ENCODE assay signal across 28 cellular contexts in the genomic region with DNA sequence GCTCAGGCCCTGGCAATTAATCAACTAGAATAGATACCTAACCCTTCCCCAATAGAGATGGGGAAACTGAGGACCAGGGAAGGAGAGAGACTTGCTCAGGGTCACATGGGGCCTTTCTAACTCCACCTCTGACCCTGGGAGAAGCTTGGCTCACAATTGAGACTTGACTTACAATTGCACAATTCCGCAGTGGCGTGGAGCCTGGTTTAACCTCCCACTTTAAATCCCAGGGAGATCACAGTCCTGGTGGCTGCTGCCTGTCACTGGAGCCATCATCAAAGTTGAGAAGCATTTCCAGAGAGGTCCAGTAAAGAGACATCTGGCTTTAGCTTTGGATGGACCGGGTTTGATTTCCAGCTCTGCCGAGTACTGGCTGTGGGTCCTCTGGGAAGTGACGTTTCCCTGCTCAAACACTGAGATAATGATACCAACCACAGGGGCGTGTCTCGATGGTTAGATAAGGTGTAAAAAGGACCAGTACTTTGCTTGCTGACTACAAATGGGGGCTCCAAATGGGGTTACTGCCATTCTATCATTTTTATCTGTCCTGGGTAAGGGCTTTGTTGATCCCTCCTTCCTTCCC. TPM values are rescaled to one million over a fixed set of nuclear protein-coding genes. Genes with fewer than 3 reads are reported as not detected.
DNase-seq lines count a peak whose midpoint lies in the region; ATAC-seq and TF ChIP-seq lines count a peak whose summit lies in the region.
"Had no signal": no experiment of that assay in that cellular context is flagged by ENCODE, and none has a peak within 500 bp of the region (broad histone marks: within the 10 kb centered on the region; RNA-seq: fewer than 3 reads in every experiment).

No MANE protein-coding gene starts in this region.

- WGBS in gastroesophageal sphincter (ENCODE audit: low coverage in 1 of 2), 2 donors, result 40 to 69% methylated on average over 1 to 3 of the region's 7 CpGs
- WGBS in neuronal stem cell (ENCODE audit: extremely low coverage in 2 of 2, insufficient read length in 2 of 2, insufficient replicate concordance in 1 of 2), 2 donors, result no CpG with 5 or more reads among the region's 7 CpGs

- H2AFZ ChIP-seq in neuronal stem cell (ENCODE audit: low read length), result no peak overlapping the region

- TF ChIP-seq CTCF in gastroesophageal sphincter (IDR thresholded peaks at IDR 0.05) (no peak), GM13976 (IDR thresholded peaks at IDR 0.05; ENCODE audit: borderline replicate concordance, control extremely low read depth, extremely low read depth, insufficient read depth, missing control alignments) (no peak)

- no peak overlapping the region for H3K4ac ChIP-seq in neuronal stem cell (ENCODE audit: low read length)

- TF ChIP-seq EP300 in gastroesophageal sphincter (IDR thresholded peaks at IDR 0.05), result no peak

- no peaks in the 10 kb centered on the region for H3K27me3 ChIP-seq in CD4-positive, alpha-beta memory T cell (ENCODE audit: insufficient read depth, low read length)
- H3K27me3 ChIP-seq in gastroesophageal sphincter (no peaks in the 10 kb centered on the region), neuronal stem cell (ENCODE audit: control insufficient read depth in 3 of 3, insufficient read depth in 3 of 3, low read depth in 1 of 3, low read length in 3 of 3) (no peaks in the 10 kb centered on the region)
- H3K27me3 ChIP-seq: adrenal gland, brain microvascular endothelial cell, neutrophil, spleen had no signal

- H3K27me3 Mint-ChIP-seq in CD4-positive, alpha-beta memory T cell, result no peaks in the 10 kb centered on the region
- no peaks in the 10 kb centered on the region for H3K27me3 Mint-ChIP-seq in T-helper 17 cell
- H3K27me3 Mint-ChIP-seq: activated CD4-positive, alpha-beta T cell treated with anti-CD3 and anti-CD28 coated beads, Interleukin-2, amount 10 ng/mL, durations not matched to agents 24 days and 14 days; activated T-cell treated with anti-CD3 and anti-CD28 coated beads, Interleukin-2, amount 50 U/mL, for 24 hours; CD4-positive, CD25-positive, alpha-beta regulatory T cell had no signal

- H3K4me3 ChIP-seq in CD4-positive, alpha-beta memory T cell (ENCODE audit: low read length in 2 of 2), result no peak overlapping the region
- H3K4me3 ChIP-seq in gastroesophageal sphincter (no peak overlapping the region), neuronal stem cell (ENCODE audit: low read length in 2 of 2) (no peak overlapping the region)
- H3K4me3 ChIP-seq: adrenal gland, spleen had no signal

- peak overlapping the region; percentile 40 for H2AK5ac ChIP-seq in neuronal stem cell (ENCODE audit: low read depth, low read length)

- no peak for TF ChIP-seq POLR2A in gastroesophageal sphincter (IDR thresholded peaks at IDR 0.05)

- H2BK12ac ChIP-seq in neuronal stem cell (ENCODE audit: low read length), result no peak overlapping the region

- no peaks in the 10 kb centered on the region for H3K79me1 ChIP-seq in neuronal stem cell (ENCODE audit: low read depth, low read length)

- peaks cover 17% of the 10 kb centered on the region for H3K36me3 ChIP-seq in CD4-positive, alpha-beta memory T cell (ENCODE audit: insufficient read depth, low read length)
- H3K36me3 ChIP-seq in gastroesophageal sphincter (peaks cover 0 to 35% of the 10 kb centered on the region in 2 donors), neuronal stem cell (replicated peaks in 1 of 2; ENCODE audit: control insufficient read depth in 2 of 2, insufficient read depth in 2 of 2, low read length in 2 of 2) (peaks cover 2 to 37% of the 10 kb centered on the region in 2 donors)

- in situ Hi-C loops in GM13976 (cut with MboI; ENCODE audit: low sequenced_read_pairs, unreplicated experiment), result no loop called here

- no peak overlapping the region for H3K14ac ChIP-seq in neuronal stem cell (ENCODE audit: low read length)

- no peak overlapping the region for H3K23ac ChIP-seq in neuronal stem cell (ENCODE audit: low read depth, low read length, poor library complexity)

- H2BK15ac ChIP-seq in neuronal stem cell (ENCODE audit: low read length), result no peak overlapping the region

- no peaks in the 10 kb centered on the region for H3K4me1 ChIP-seq in CD4-positive, alpha-beta memory T cell (ENCODE audit: insufficient read depth, low read length)
- H3K4me1 ChIP-seq in gastroesophageal sphincter, result peaks cover 0 to 27% (median 9%) of the 10 kb centered on the region in 3 donors
- peaks cover 11 to 15% of the 10 kb centered on the region in 2 donors for H3K4me1 ChIP-seq in neuronal stem cell (ENCODE audit: control insufficient read depth in 2 of 2, insufficient read depth in 1 of 2, low read depth in 1 of 2, low read length in 2 of 2)
- H3K4me1 ChIP-seq: foreskin keratinocyte had no signal

- no peak overlapping the region for H4K91ac ChIP-seq in neuronal stem cell (ENCODE audit: low read depth, low read length, poor library complexity)

- ATAC-seq in T-helper 17 cell (no peak), gastroesophageal sphincter (peak; percentile 45), HG02840 (IDR thresholded peaks at IDR 0.05; ENCODE audit: low FRiP score, unreplicated experiment) (no peak)
- ATAC-seq: foreskin keratinocyte, left lobe of liver, SK-N-SH treated with all-trans-retinoic acid at 6 μM for 48 hours had no signal

- no peak for DNase-seq in CD4-positive, alpha-beta memory T cell
- DNase-seq in T-helper 17 cell, result no peak
- DNase-seq in neuronal stem cell (ENCODE audit: low spot score), result no peak
- DNase-seq in activated CD4-positive, alpha-beta T cell treated with anti-CD3 and anti-CD28 coated beads for 1 hour, result no peak
- DNase-seq in GM13976 (ENCODE audit: low spot score), result no peak
- no peak for DNase-seq in OCI-M2 (lab: John Stamatoyannopoulos, UW; ENCODE audit: unreplicated experiment)
- DNase-seq: activated CD4-positive, alpha-beta T cell treated with anti-CD3 and anti-CD28 coated beads, Interleukin-2, amount 10 ng/mL, durations not matched to agents 24 days and 14 days; activated gamma-delta T cell treated with Interleukin-2 at 50 U/mL for 16 hours; activated T-cell treated with anti-CD3 and anti-CD28 coated beads, Interleukin-2, amount 50 U/mL, for 24 hours; brain microvascular endothelial cell; CD4-positive, CD25-positive, alpha-beta regulatory T cell; DMS153; effector CD8-positive, alpha-beta T cell; erythroblast; foreskin keratinocyte; hippocampal formation; KG1; NCI-H1436 treated with DMSO at 0.1 percent for 48 hours; NCI-H446 treated with DMSO at 0.1 percent for 48 hours; NCI-H82; spleen; WERI-Rb-1 had no signal

- no peak overlapping the region for H2BK5ac ChIP-seq in neuronal stem cell (ENCODE audit: low read length)

- H3K9me3 ChIP-seq in CD4-positive, alpha-beta memory T cell (ENCODE audit: control insufficient read depth in 1 of 2, low read length in 2 of 2), result no peaks in the 10 kb centered on the region
- H3K9me3 ChIP-seq in T-helper 17 cell (ENCODE audit: control insufficient read depth, low read length, poor library complexity, severe bottlenecking) (no peaks in the 10 kb centered on the region), gastroesophageal sphincter (no peaks in the 10 kb centered on the region), neuronal stem cell (replicated peaks in 1 of 2; ENCODE audit: control insufficient read depth in 2 of 2, insufficient read depth in 1 of 2, low read depth in 1 of 2, low read length in 2 of 2) (no peaks in the 10 kb centered on the region)
- H3K9me3 ChIP-seq: adrenal gland, neutrophil, spleen had no signal

- H3K36me3 Mint-ChIP-seq in CD4-positive, alpha-beta memory T cell, result peaks cover 6 to 36% of the 10 kb centered on the region in 2 donors
- H3K36me3 Mint-ChIP-seq in T-helper 17 cell (ENCODE audit: low read depth), result peaks cover 3% of the 10 kb centered on the region

- H3K9me3 Mint-ChIP-seq in CD4-positive, alpha-beta memory T cell, result no peaks in the 10 kb centered on the region
- H3K9me3 Mint-ChIP-seq: activated CD4-positive, alpha-beta T cell treated with anti-CD3 and anti-CD28 coated beads, Interleukin-2, amount 10 ng/mL, durations not matched to agents 24 days and 14 days; activated T-cell treated with anti-CD3 and anti-CD28 coated beads, Interleukin-2, amount 50 U/mL, for 24 hours; CD4-positive, CD25-positive, alpha-beta regulatory T cell had no signal

- H3K27ac Mint-ChIP-seq in CD4-positive, alpha-beta memory T cell, result peak overlapping the region in 4 of 7 donors; percentile 10 to 76 (median 54)
- peak overlapping the region; percentile 37 for H3K27ac Mint-ChIP-seq in T-helper 17 cell
- H3K27ac Mint-ChIP-seq: activated CD4-positive, alpha-beta T cell treated with anti-CD3 and anti-CD28 coated beads, Interleukin-2, amount 10 ng/mL, durations not matched to agents 24 days and 14 days; activated T-cell treated with anti-CD3 and anti-CD28 coated beads, Interleukin-2, amount 50 U/mL, for 24 hours had no signal

- no peak overlapping the region for H4K8ac ChIP-seq in neuronal stem cell (ENCODE audit: low read depth, low read length)

- H2BK120ac ChIP-seq in neuronal stem cell (ENCODE audit: low read depth, low read length), result no peak overlapping the region

- no peak overlapping the region for H3K4me2 ChIP-seq in neuronal stem cell (ENCODE audit: insufficient read depth, low read length, poor library complexity, severe bottlenecking)

- CTCF ChIA-PET in CD4-positive, alpha-beta memory T cell (lab: Charles Lee; ENCODE audit: partially characterized antibody), result no interaction called here

- H3K27ac ChIP-seq in CD4-positive, alpha-beta memory T cell (ENCODE audit: low read depth, low read length), result no peak overlapping the region
- H3K27ac ChIP-seq in gastroesophageal sphincter, result peak overlapping the region in 2 of 4 donors; percentile 2 to 51
- no peak overlapping the region for H3K27ac ChIP-seq in neuronal stem cell (replicated peaks; ENCODE audit: low read length)
- H3K27ac ChIP-seq: foreskin keratinocyte, neutrophil, spleen, WERI-Rb-1 had no signal

- H3K9ac ChIP-seq in neuronal stem cell (ENCODE audit: low read depth, low read length, poor library complexity), result no peak overlapping the region

- no peak overlapping the region for H3K4me3 Mint-ChIP-seq in CD4-positive, alpha-beta memory T cell
- H3K4me3 Mint-ChIP-seq in T-helper 17 cell, result no peak overlapping the region
- H3K4me3 Mint-ChIP-seq: activated CD4-positive, alpha-beta T cell treated with anti-CD3 and anti-CD28 coated beads, Interleukin-2, amount 10 ng/mL, durations not matched to agents 24 days and 14 days; activated T-cell treated with anti-CD3 and anti-CD28 coated beads, Interleukin-2, amount 50 U/mL, for 24 hours had no signal

- no peak overlapping the region for H3K18ac ChIP-seq in neuronal stem cell (ENCODE audit: low read length)

- peaks cover 7 to 15% (median 9%) of the 10 kb centered on the region in 4 donors for H3K4me1 Mint-ChIP-seq in CD4-positive, alpha-beta memory T cell
- peaks cover 18% of the 10 kb centered on the region for H3K4me1 Mint-ChIP-seq in T-helper 17 cell

- intact Hi-C loops in CD4-positive, alpha-beta memory T cell (cut with micrococcal nuclease), result no loop called here

- POLR2A ChIA-PET in CD4-positive, alpha-beta memory T cell (lab: Charles Lee; ENCODE audit: partially characterized antibody), result interaction anchor here (5.3 kb wide), 1 partner anchor 15 kb away, joined by 22 read pairs; no protein-coding TSS in a partner anchor

RNA-seq across cellular contexts. Expression of gene TRIM62, which starts 39.3 kb away (rescaled TPM):
- 10 to 100 TPM; 20.0 to 26.2 TPM for total RNA-seq in CD4-positive, alpha-beta memory T cell
- polyA plus RNA-seq in CD4-positive, alpha-beta memory T cell, result 1 to 10 TPM; 7.2 to 7.6 TPM
- 10 to 100 TPM; 29.4 to 32.7 TPM for total RNA-seq in T-helper 17 cell
- total RNA-seq in gastroesophageal sphincter, result 1 to 10 TPM; 4.0 to 9.0 (median 5.5) TPM
- polyA plus RNA-seq in neuronal stem cell (2013, experiment 1 of 2), result 3.4 TPM
- polyA plus RNA-seq in neuronal stem cell (2013, experiment 2 of 2), result 3.4 TPM
